In the genomic region with DNA sequence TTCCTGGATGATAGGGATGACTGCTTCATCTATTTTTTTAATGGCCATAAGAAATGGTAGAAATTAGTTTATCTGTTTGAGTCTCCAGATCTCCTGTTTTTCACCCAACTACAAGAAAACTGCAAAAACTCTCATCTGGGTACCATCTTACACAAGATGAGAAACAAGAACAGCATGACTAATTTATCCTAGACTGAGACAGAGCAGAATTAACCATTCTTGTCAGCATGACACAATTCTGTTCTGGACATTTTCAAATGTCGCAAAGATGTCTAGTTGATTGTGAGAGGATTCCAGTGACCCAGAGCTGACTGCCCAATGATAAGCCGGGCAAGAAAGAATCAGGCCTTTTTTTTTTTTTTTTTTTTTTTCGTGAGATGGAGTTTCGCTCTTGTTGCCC, we compare ENCODE assay signal across 31 cellular contexts. TPM values are rescaled to one million over a fixed set of nuclear protein-coding genes. Genes with fewer than 3 reads are reported as not detected.
"Had no signal": no experiment of that assay in that cellular context is flagged by ENCODE, and none has a peak within 500 bp of the region (broad histone marks: within the 10 kb centered on the region; RNA-seq: fewer than 3 reads in every experiment).

No MANE protein-coding gene starts in this region.

- ATAC-seq: activated CD4-positive, CD25-positive, alpha-beta regulatory T cell treated with anti-CD3 and anti-CD28 coated beads, Interleukin-2, amount 50 U/mL, for 24 hours; activated CD8-positive, alpha-beta T cell treated with anti-CD3 and anti-CD28 coated beads, Interleukin-2, amount 10 ng/mL, durations not matched to agents 7 days and 5 days; Panc1 had no signal

- H3K4me3 Mint-ChIP-seq: activated CD8-positive, alpha-beta T cell treated with anti-CD3 and anti-CD28 coated beads, Interleukin-2, amount 10 ng/mL, durations not matched to agents 7 days and 5 days; activated naive CD4-positive, alpha-beta T cell treated with anti-CD3 and anti-CD28 coated beads, Interleukin-2, amount 50 U/mL, for 24 hours; activated T-cell treated with anti-CD3 and anti-CD28 coated beads, Interleukin-2, amount 50 U/mL, for 4 hours; T-helper 1 cell treated with Interleukin-12 subunit alpha and Interleukin-12 subunit beta and Interleukin-4 antibody, amounts not matched to agents 30 μg/mL and 1 μg/mL, for 36 hours; T-helper 2 cell treated with Interferon-gamma antibody and Interleukin-4, amounts not matched to agents 5 μg/mL and 100 μg/mL, for 36 hours had no signal

- FAIRE-seq: TTC549 had no signal

- H3K27me3 Mint-ChIP-seq: activated naive CD4-positive, alpha-beta T cell treated with anti-CD3 and anti-CD28 coated beads, Interleukin-2, amount 50 U/mL, for 24 hours; IgD-negative memory B cell had no signal

- DNase-seq: activated CD4-positive, alpha-beta T cell treated with anti-CD3 and anti-CD28 coated beads for 4 hours; activated CD8-positive, alpha-beta T cell treated with anti-CD3 and anti-CD28 coated beads, Interleukin-2, amount 10 ng/mL, durations not matched to agents 7 days and 5 days; activated effector memory CD4-positive, alpha-beta T cell treated with anti-CD3 and anti-CD28 coated beads, Interleukin-2, amount 50 U/mL, for 16 hours; activated naive CD4-positive, alpha-beta T cell; activated T-cell treated with anti-CD3 and anti-CD28 coated beads, Interleukin-2, amount 50 U/mL, for 4 hours; amniotic stem cell; aorta; brain microvascular endothelial cell; central memory CD4-positive, alpha-beta T cell; Kasumi-1; KBM-7; MG63; NCI-H1048; NCI-H1105 treated with DMSO at 0.1 percent for 48 hours; NCI-H1436; NCI-H1694; NCI-H1930; NCI-H2081 treated with DMSO at 0.1 percent for 48 hours; NCI-H226; NCI-H524 treated with DMSO at 0.1 percent for 48 hours; SHP77; SJCRH30; SK-N-SH had no signal

- H3K27ac Mint-ChIP-seq: activated CD8-positive, alpha-beta T cell treated with anti-CD3 and anti-CD28 coated beads, Interleukin-2, amount 10 ng/mL, durations not matched to agents 7 days and 5 days; activated naive CD4-positive, alpha-beta T cell treated with anti-CD3 and anti-CD28 coated beads, Interleukin-2, amount 50 U/mL, for 24 hours; IgD-negative memory B cell; T-helper 1 cell treated with Interleukin-12 subunit alpha and Interleukin-12 subunit beta and Interleukin-4 antibody, amounts not matched to agents 30 μg/mL and 1 μg/mL, for 36 hours; T-helper 2 cell treated with Interferon-gamma antibody and Interleukin-4, amounts not matched to agents 5 μg/mL and 100 μg/mL, for 36 hours had no signal

RNA-seq across cellular contexts. Expression of gene ZNF43, which starts 12.8 kb away (rescaled TPM):
- total RNA-seq: NCI-H460 had no signal
